30 cellular contexts compared by ENCODE assay signal in the genomic region with DNA sequence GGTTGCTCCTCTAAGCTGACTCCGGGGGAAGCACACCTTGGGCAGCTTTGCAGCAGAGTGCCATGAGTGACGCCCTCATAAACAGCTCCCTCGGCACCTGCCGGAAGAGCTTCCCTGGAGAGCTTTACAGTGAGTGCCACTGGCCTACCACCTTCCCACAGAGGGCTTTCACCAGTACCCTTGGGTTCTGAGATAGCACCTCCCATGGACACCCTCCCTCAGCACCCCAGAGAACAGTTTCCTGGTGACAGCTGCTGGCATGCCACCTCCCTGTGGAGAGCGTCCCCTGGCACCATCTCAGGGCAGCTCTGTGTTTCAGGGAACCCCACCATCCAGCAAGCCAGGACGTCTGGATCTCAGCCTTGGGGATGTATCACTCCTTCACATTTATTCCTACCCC.
"Had no signal": no experiment of that assay in that cellular context is flagged by ENCODE, and none has a peak within 500 bp of the region (broad histone marks: within the 10 kb centered on the region; RNA-seq: fewer than 3 reads in every experiment).

No MANE protein-coding gene starts in this region.

- H3K4me1 ChIP-seq: breast epithelium, parathyroid adenoma, right lobe of liver, stomach, thyroid gland, upper lobe of left lung had no signal

- DNase-seq: activated CD4-positive, alpha-beta memory T cell treated with anti-CD3 and anti-CD28 coated beads, Interleukin-2, amount 10 ng/mL, durations not matched to agents 7 days and 5 days; activated CD4-positive, alpha-beta T cell treated with anti-CD3 and anti-CD28 coated beads, Interleukin-2, amount 10 ng/mL, durations not matched to agents 7 days and 5 days; activated CD8-positive, alpha-beta memory T cell treated with anti-CD3 and anti-CD28 coated beads, Interleukin-2, amount 50 U/mL, for 48 hours; activated naive CD8-positive, alpha-beta T cell treated with anti-CD3 and anti-CD28 coated beads, Interleukin-2, amount 50 U/mL, for 24 hours; activated T-cell treated with anti-CD3 and anti-CD28 coated beads, Interleukin-2, amount 50 U/mL, for 24 hours; amygdala; endodermal cell; foreskin melanocyte; glutamatergic neuron; islet precursor cell; mammary epithelial cell; naive thymus-derived CD4-positive, alpha-beta T cell; occipital lobe; right lobe of liver; stimulated activated CD4-positive, alpha-beta T cell treated with anti-CD3 and anti-CD28 coated beads, Interleukin-2, amount 100 ng/mL, for 48 hours; stomach; T-helper 1 cell; thyroid gland; upper lobe of left lung had no signal

- H3K36me3 ChIP-seq: breast epithelium had no signal

- H3K27ac ChIP-seq: breast epithelium, esophagus muscularis mucosa, hepatocyte, parathyroid adenoma, right lobe of liver, stomach, thyroid gland, upper lobe of left lung, VCaP had no signal

- H3K27me3 ChIP-seq: breast epithelium, esophagus muscularis mucosa, hepatocyte, right lobe of liver, stomach, thyroid gland, upper lobe of left lung had no signal

- H3K4me1 Mint-ChIP-seq: activated CD4-positive, alpha-beta T cell treated with anti-CD3 and anti-CD28 coated beads, Interleukin-2, amount 10 ng/mL, durations not matched to agents 7 days and 5 days; activated naive CD4-positive, alpha-beta T cell treated with anti-CD3 and anti-CD28 coated beads, Interleukin-2, amount 50 U/mL, for 24 hours; central memory CD8-positive, alpha-beta T cell; mesothelial cell of epicardium had no signal

- H3K4me3 Mint-ChIP-seq: activated CD4-positive, alpha-beta memory T cell treated with anti-CD3 and anti-CD28 coated beads, Interleukin-2, amount 10 ng/mL, durations not matched to agents 7 days and 5 days; activated CD4-positive, alpha-beta T cell treated with anti-CD3 and anti-CD28 coated beads, Interleukin-2, amount 10 ng/mL, durations not matched to agents 7 days and 5 days; activated naive CD4-positive, alpha-beta T cell treated with anti-CD3 and anti-CD28 coated beads, Interleukin-2, amount 50 U/mL, for 24 hours; activated naive CD8-positive, alpha-beta T cell treated with anti-CD3 and anti-CD28 coated beads, Interleukin-2, amount 50 U/mL, for 24 hours; activated T-cell treated with anti-CD3 and anti-CD28 coated beads, Interleukin-2, amount 50 U/mL, for 24 hours; central memory CD8-positive, alpha-beta T cell; dendritic cell treated with granulocyte-macrophage colony-stimulating factor and Interleukin-4, amounts not matched to agents 40 ng/mL and 50 ng/mL, for 4 days; endodermal cell; mesothelial cell of epicardium; naive thymus-derived CD4-positive, alpha-beta T cell; T-helper 2 cell treated with Interferon-gamma antibody and Interleukin-4, amounts not matched to agents 5 μg/mL and 100 μg/mL, for 36 hours had no signal

- ATAC-seq: activated naive CD8-positive, alpha-beta T cell treated with anti-CD3 and anti-CD28 coated beads, Interleukin-2, amount 50 U/mL, for 24 hours; naive thymus-derived CD4-positive, alpha-beta T cell had no signal

- H3K27ac Mint-ChIP-seq: activated CD4-positive, alpha-beta memory T cell treated with anti-CD3 and anti-CD28 coated beads, Interleukin-2, amount 10 ng/mL, durations not matched to agents 7 days and 5 days; activated CD4-positive, alpha-beta T cell treated with anti-CD3 and anti-CD28 coated beads, Interleukin-2, amount 10 ng/mL, durations not matched to agents 7 days and 5 days; activated naive CD4-positive, alpha-beta T cell treated with anti-CD3 and anti-CD28 coated beads, Interleukin-2, amount 50 U/mL, for 24 hours; activated naive CD8-positive, alpha-beta T cell treated with anti-CD3 and anti-CD28 coated beads, Interleukin-2, amount 50 U/mL, for 24 hours; activated T-helper 2 cell treated with anti-CD3 and anti-CD28 coated beads, Interferon-gamma antibody, Interleukin-2, Interleukin-4, amounts not matched to agents 10 μg/mL and 5 μg/mL and 100 μg/mL, durations not matched to agents 14 hours and 24 hours and 36 hours; dendritic cell treated with granulocyte-macrophage colony-stimulating factor and Interleukin-4, amounts not matched to agents 40 ng/mL and 50 ng/mL, for 4 days; endodermal cell; mesothelial cell of epicardium; T-helper 2 cell treated with Interferon-gamma antibody and Interleukin-4, amounts not matched to agents 5 μg/mL and 100 μg/mL, for 36 hours had no signal

- H3K27me3 Mint-ChIP-seq: activated CD4-positive, alpha-beta memory T cell treated with anti-CD3 and anti-CD28 coated beads, Interleukin-2, amount 10 ng/mL, durations not matched to agents 7 days and 5 days; activated CD4-positive, alpha-beta T cell treated with anti-CD3 and anti-CD28 coated beads, Interleukin-2, amount 10 ng/mL, durations not matched to agents 7 days and 5 days; activated naive CD4-positive, alpha-beta T cell treated with anti-CD3 and anti-CD28 coated beads, Interleukin-2, amount 50 U/mL, for 24 hours; activated naive CD8-positive, alpha-beta T cell treated with anti-CD3 and anti-CD28 coated beads, Interleukin-2, amount 50 U/mL, for 24 hours; activated T-cell treated with anti-CD3 and anti-CD28 coated beads, Interleukin-2, amount 50 U/mL, for 24 hours; central memory CD8-positive, alpha-beta T cell; dendritic cell treated with granulocyte-macrophage colony-stimulating factor and Interleukin-4, amounts not matched to agents 40 ng/mL and 50 ng/mL, for 4 days; naive thymus-derived CD4-positive, alpha-beta T cell had no signal

- H3K9me3 Mint-ChIP-seq: activated CD4-positive, alpha-beta memory T cell treated with anti-CD3 and anti-CD28 coated beads, Interleukin-2, amount 10 ng/mL, durations not matched to agents 7 days and 5 days; activated CD4-positive, alpha-beta T cell treated with anti-CD3 and anti-CD28 coated beads, Interleukin-2, amount 10 ng/mL, durations not matched to agents 7 days and 5 days; activated naive CD4-positive, alpha-beta T cell treated with anti-CD3 and anti-CD28 coated beads, Interleukin-2, amount 50 U/mL, for 24 hours; activated naive CD8-positive, alpha-beta T cell treated with anti-CD3 and anti-CD28 coated beads, Interleukin-2, amount 50 U/mL, for 24 hours; activated T-cell treated with anti-CD3 and anti-CD28 coated beads, Interleukin-2, amount 50 U/mL, for 24 hours; activated T-helper 2 cell treated with anti-CD3 and anti-CD28 coated beads, Interferon-gamma antibody, Interleukin-2, Interleukin-4, amounts not matched to agents 10 μg/mL and 5 μg/mL and 100 μg/mL, durations not matched to agents 14 hours and 24 hours and 36 hours; central memory CD8-positive, alpha-beta T cell; dendritic cell treated with granulocyte-macrophage colony-stimulating factor and Interleukin-4, amounts not matched to agents 40 ng/mL and 50 ng/mL, for 4 days; endodermal cell; mesothelial cell of epicardium; naive thymus-derived CD4-positive, alpha-beta T cell; T-helper 2 cell treated with Interferon-gamma antibody and Interleukin-4, amounts not matched to agents 5 μg/mL and 100 μg/mL, for 36 hours had no signal

- H3K4me3 ChIP-seq: breast epithelium, esophagus muscularis mucosa, hepatocyte, right lobe of liver, stomach, thyroid gland, upper lobe of left lung had no signal

- H3K9me3 ChIP-seq: breast epithelium, esophagus muscularis mucosa, right lobe of liver, stomach, thyroid gland, upper lobe of left lung had no signal
